In the genomic region with DNA sequence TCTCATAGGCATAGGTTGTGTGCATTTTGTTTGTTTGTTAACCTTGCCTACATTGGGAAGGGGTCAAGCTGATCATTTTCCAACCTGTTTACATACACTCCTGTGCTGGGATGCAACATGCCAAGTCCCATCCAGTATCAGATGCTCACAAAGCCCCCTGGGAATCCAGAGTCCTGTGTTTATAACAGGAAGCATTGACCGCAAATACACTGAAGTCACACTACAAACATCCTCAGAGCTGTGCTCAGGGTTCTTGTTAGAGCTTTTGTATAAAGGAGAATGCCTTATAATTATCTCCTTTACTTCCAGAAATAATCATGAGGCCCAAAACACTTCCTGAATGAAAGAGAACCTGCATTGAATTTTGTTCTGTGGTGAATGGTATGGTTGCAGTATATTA, we compare ENCODE assay signal across 23 cellular contexts.
"Had no signal": no experiment of that assay in that cellular context is flagged by ENCODE, and none has a peak within 500 bp of the region (broad histone marks: within the 10 kb centered on the region; RNA-seq: fewer than 3 reads in every experiment).

No MANE protein-coding gene starts in this region.

- H3K36me3 ChIP-seq: esophagus squamous epithelium, heart right ventricle, neural progenitor cell, prostate gland, thoracic aorta, tibial nerve, upper lobe of right lung, uterus had no signal

- H3K9me3 ChIP-seq: esophagus squamous epithelium, prostate gland, thoracic aorta, upper lobe of right lung, uterus had no signal

- H3K4me2 ChIP-seq: neural progenitor cell had no signal

- DNase-seq: cortex of kidney; effector memory CD8-positive, alpha-beta T cell; erythroblast; esophagus squamous epithelium; foreskin melanocyte; glutamatergic neuron; heart right ventricle; hypothalamus; immature natural killer cell; left ventricle myocardium superior; naive thymus-derived CD4-positive, alpha-beta T cell; right cardiac atrium; small intestine; stimulated activated CD4-positive, alpha-beta T cell treated with anti-CD3 and anti-CD28 coated beads, Interleukin-15, amount 100 ng/mL, for 24 hours; stimulated activated CD4-positive, alpha-beta T cell treated with anti-CD3 and anti-CD28 coated beads, Interleukin-2, amount 100 ng/mL, for 48 hours; stimulated activated naive B cell treated with anti-CD40 and anti-IgM and Interleukin-4, amounts not matched to agents 10 μg/mL and 1 μg/mL and 100 μg/mL, for 72 hours; upper lobe of right lung; uterus had no signal

- H3K27me3 ChIP-seq: esophagus squamous epithelium, heart right ventricle, neural progenitor cell, tibial nerve, upper lobe of right lung, uterus had no signal

- H3K9ac ChIP-seq: neural progenitor cell had no signal

- H3K27ac ChIP-seq: esophagus squamous epithelium, heart right ventricle, neural progenitor cell, prostate gland, thoracic aorta, tibial nerve, upper lobe of right lung, uterus had no signal

- H3K4me3 ChIP-seq: esophagus squamous epithelium, heart right ventricle, lung, neural progenitor cell, prostate gland, thoracic aorta, tibial nerve, upper lobe of right lung, uterus had no signal

- H2AFZ ChIP-seq: neural progenitor cell had no signal

- ATAC-seq: effector memory CD8-positive, alpha-beta T cell; heart right ventricle; left ventricle myocardium superior; naive thymus-derived CD4-positive, alpha-beta T cell; right cardiac atrium; stimulated activated naive B cell treated with anti-CD40 and anti-IgM and Interleukin-4, amounts not matched to agents 10 μg/mL and 1 μg/mL and 100 μg/mL, for 72 hours; upper lobe of right lung had no signal

- H3K4me1 ChIP-seq: esophagus squamous epithelium, neural progenitor cell, prostate gland, tibial nerve, upper lobe of right lung, uterus had no signal
